12 cellular contexts compared by ENCODE assay signal in the genomic region with DNA sequence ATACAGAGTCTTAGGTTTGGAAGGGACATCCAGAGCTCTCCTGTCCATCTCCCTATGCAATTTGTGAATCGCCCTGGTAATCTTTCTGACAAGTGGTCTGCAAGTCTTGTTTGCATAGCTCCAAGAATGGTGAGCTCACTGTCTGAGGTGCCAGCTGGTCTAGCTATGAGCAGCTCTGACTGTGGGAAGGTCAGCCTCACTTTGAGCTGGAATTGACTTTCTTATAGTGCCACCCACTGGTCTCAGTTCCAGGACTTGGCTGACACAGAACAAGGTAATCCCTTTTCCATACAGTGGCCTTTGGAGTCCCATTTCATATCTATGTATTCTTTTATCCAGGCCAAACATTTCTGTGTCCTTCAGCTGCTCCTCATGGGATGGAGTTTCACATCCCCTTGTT.
DNase-seq lines count a peak whose midpoint lies in the region; ATAC-seq, FAIRE-seq and TF ChIP-seq lines count a peak whose summit lies in the region.
"Had no signal": no experiment of that assay in that cellular context is flagged by ENCODE, and none has a peak within 500 bp of the region (broad histone marks: within the 10 kb centered on the region; RNA-seq: fewer than 3 reads in every experiment).

No MANE protein-coding gene starts in this region.

- TF ChIP-seq RAD21 in GM12878 (IDR thresholded peaks at IDR 0.05; ENCODE audit: insufficient read depth, low read depth, low read length): no peak
- peak; percentile 85 to 89 for TF ChIP-seq RAD21 in liver (IDR thresholded peaks at IDR 0.05)

- H3K4me1 ChIP-seq in GM12878 (ENCODE audit: control insufficient read depth, insufficient read depth, low read length): no peaks in the 10 kb centered on the region
- H3K4me1 ChIP-seq in liver (ENCODE audit: control insufficient read depth in 4 of 4, insufficient read depth in 4 of 4, low read length in 3 of 4): peaks cover 0 to 18% (median 9%) of the 10 kb centered on the region in 4 donors
- H3K4me1 ChIP-seq: transverse colon had no signal

- no peak overlapping the region for H2AFZ ChIP-seq in GM12878 (ENCODE audit: control insufficient read depth, low read depth, low read length)
- H2AFZ ChIP-seq: GM23338 had no signal

- DNase-seq in DMS153 (lab: John Stamatoyannopoulos, UW) (peak; percentile 58), HT1080 (ENCODE audit: low read depth) (peak; percentile 28), GM12878 (ENCODE audit: low read depth, low spot score) (no peak), superior temporal gyrus (ENCODE audit: extremely low spot score) (no peak), germinal center (ENCODE audit: low spot score) (no peak)
- DNase-seq in activated T-cell treated with anti-CD3 and anti-CD28 coated beads, Interleukin-2, amount 50 U/mL, for 48 hours: no peak
- DNase-seq: activated naive CD4-positive, alpha-beta T cell treated with anti-CD3 and anti-CD28 coated beads for 36 hours; SHP77; transverse colon had no signal

- H4K20me1 ChIP-seq in GM12878 (ENCODE audit: control insufficient read depth, insufficient read depth): no peaks in the 10 kb centered on the region

- H3K9ac ChIP-seq in GM12878 (ENCODE audit: control insufficient read depth, insufficient read depth, low read length) (no peak overlapping the region), liver (ENCODE audit: low read depth in 1 of 2, low read length in 2 of 2) (no peak overlapping the region)

- no peak overlapping the region for H3K27ac ChIP-seq in GM12878 (ENCODE audit: control insufficient read depth, insufficient read depth)
- no peak overlapping the region for H3K27ac ChIP-seq in liver (ENCODE audit: low read depth in 1 of 2, low read length in 2 of 2)
- H3K27ac ChIP-seq: transverse colon had no signal

- POLR2A ChIA-PET in GM12878 (lab: Charles Lee): no interaction called here

- H3K4me2 ChIP-seq in GM12878 (ENCODE audit: control insufficient read depth, insufficient read depth): no peak overlapping the region
- H3K4me2 ChIP-seq: GM23338 had no signal

- H3K79me2 ChIP-seq in GM12878 (ENCODE audit: control insufficient read depth, insufficient read depth, low read length): no peaks in the 10 kb centered on the region

- FAIRE-seq in GM12878 (lab: Jason Lieb, UNC): no peak

- H3K27me3 ChIP-seq in GM12878 (replicated peaks in 1 of 2; ENCODE audit: control insufficient read depth in 2 of 2, insufficient read depth in 2 of 2, low read length in 1 of 2): no peaks in the 10 kb centered on the region; a peak in 1 of 4 replicates
- no peaks in the 10 kb centered on the region for H3K27me3 ChIP-seq in liver (ENCODE audit: control insufficient read depth in 4 of 4, insufficient read depth in 4 of 4, low read length in 3 of 4)
- H3K27me3 ChIP-seq: transverse colon had no signal

- TF ChIP-seq CTCF in GM12878 (IDR thresholded peaks at IDR 0.05 in 2 of 3, conservative IDR thresholded peaks at IDR 0.05 in 1 of 3; ENCODE audit: control insufficient read depth in 2 of 3, extremely low read depth in 1 of 3, insufficient read depth in 1 of 3, low read depth in 3 of 3, low read length in 3 of 3) (peak in 2 of 3 experiments; percentile 3 to 8; a peak in 1 of 6 replicates), liver (IDR thresholded peaks at IDR 0.05; ENCODE audit: low read depth, low read length, missing input control) (peak; percentile 41)

- in situ Hi-C loops in GM12878 (cut with MboI): no loop called here

- ATAC-seq in GM12878 (no peak), HG02970 (IDR thresholded peaks at IDR 0.05; ENCODE audit: low FRiP score, unreplicated experiment) (no peak)
- ATAC-seq: GM23338 had no signal

- SMC1A ChIA-PET in GM12878 (lab: Charles Lee; ENCODE audit: uncharacterized antibody, unreplicated experiment): interaction anchor here (0.7 to 1.5 kb wide), 3 partner anchors 15 to 231 kb away, joined by 3 to 4 read pairs (median 3); no protein-coding TSS in a partner anchor

- no peaks in the 10 kb centered on the region for H3K36me3 ChIP-seq in GM12878 (ENCODE audit: control insufficient read depth in 2 of 2, insufficient read depth in 2 of 2, low read length in 1 of 2)
- H3K36me3 ChIP-seq in liver (ENCODE audit: control insufficient read depth in 4 of 4, insufficient read depth in 3 of 4, low read depth in 1 of 4, low read length in 3 of 4): no peaks in the 10 kb centered on the region
- H3K36me3 ChIP-seq: transverse colon had no signal

- intact Hi-C loops in GM12878 (cut with micrococcal nuclease; ENCODE audit: unreplicated experiment): no loop called here

- TF ChIP-seq POLR2A in GM12878 (IDR thresholded peaks at IDR 0.05; ENCODE audit: low read depth, low read length): no peak

- RAD21 ChIA-PET in GM12878 (lab: Charles Lee; ENCODE audit: unreplicated experiment): interaction anchor here (1.3 kb wide), 1 partner anchor 230 kb away, joined by 4 read pairs; no protein-coding TSS in a partner anchor

- WGBS in GM12878 (ENCODE audit: insufficient coverage, insufficient replicate concordance, low lambda C conversion rate, missing lambda C conversion rate): 0% methylated on average over 1 of the region's 1 CpG
- WGBS in liver: 51% methylated on average over 1 of the region's 1 CpG

- no TSS peak for BruUV-seq in GM12878 (replicated peaks; lab: Mats Ljungman, UMichigan)

- CTCF ChIA-PET in GM12878 (lab: Yijun Ruan, JAX): interaction anchor here (0.7 to 1.0 kb wide), 2 partner anchors 231 to 1600 kb away, joined by 3 read pairs; no protein-coding TSS in a partner anchor

- H3K9me3 ChIP-seq in GM12878 (replicated peaks; ENCODE audit: control insufficient read depth, insufficient read depth, low read length) (no peaks in the 10 kb centered on the region), liver (ENCODE audit: control insufficient read depth in 4 of 4, low read length in 3 of 4) (no peaks in the 10 kb centered on the region)
- H3K9me3 ChIP-seq: transverse colon had no signal

- no peak for TF ChIP-seq EP300 in GM12878 (IDR thresholded peaks at IDR 0.05; ENCODE audit: borderline replicate concordance in 1 of 2, control insufficient read depth in 1 of 2, low read depth in 2 of 2, low read length in 2 of 2)

- H3K4me3 ChIP-seq in GM12878 (no peak overlapping the region), liver (ENCODE audit: low read depth in 1 of 3, low read length in 3 of 3) (no peak overlapping the region)
- H3K4me3 ChIP-seq: GM23338, transverse colon had no signal

TF ChIP-seq in GM12878, 131 proteins besides CTCF, POLR2A, EP300 and RAD21:
- TF ChIP-seq JUNB (IDR thresholded peaks at IDR 0.05): no peak

TF ChIP-seq in liver, 16 proteins besides CTCF, POLR2A, EP300 and RAD21:
- TF ChIP-seq ZBTB33 (IDR thresholded peaks at IDR 0.05): no peak
- peak; percentile 24 to 56 for TF ChIP-seq HNF4A (conservative IDR thresholded peaks at IDR 0.05)
- TF ChIP-seq EGR1 (IDR thresholded peaks at IDR 0.05; ENCODE audit: low read depth in 2 of 2): no peak
- TF ChIP-seq JUND (IDR thresholded peaks at IDR 0.05): peak in 1 of 2 donors; percentile 8
- TF ChIP-seq RXRA (IDR thresholded peaks at IDR 0.05): peak in 1 of 2 donors; percentile 15
TF ChIP-seq in liver: peak in this region for 3.

Comparison
In these comparisons a context has a peak if more than half of its experiments do, and no peak if none do; other contexts are left out.
1. DNase-seq: peak in DMS153 (single experiment) and HT1080 (single experiment); none in GM12878 (single experiment), activated T-cell treated with anti-CD3 and anti-CD28 coated beads, Interleukin-2, amount 50 U/mL, for 48 hours (0 of 2), superior temporal gyrus (single experiment) and germinal center (single experiment).